Comparison of ENCODE assay signal across 1 cellular context in the genomic region with DNA sequence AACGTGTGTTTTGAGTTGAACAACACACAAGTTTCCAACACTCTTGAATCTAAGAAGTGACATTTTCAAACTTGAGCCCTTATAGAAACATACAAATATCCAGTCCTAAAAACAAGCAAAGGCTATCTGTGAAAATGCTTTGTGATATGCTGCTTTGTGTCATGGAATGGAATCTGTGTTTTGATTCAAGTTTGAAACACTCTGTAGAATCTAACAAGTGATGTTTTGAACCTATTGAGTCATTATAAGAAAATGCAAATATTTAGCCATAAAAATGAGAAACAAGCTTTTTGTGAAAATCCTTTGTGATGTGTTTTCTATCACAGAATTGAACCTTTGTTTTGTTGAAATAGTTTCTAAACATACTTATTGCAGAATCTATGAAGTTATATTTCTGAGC.
TF ChIP-seq lines count a peak whose summit lies in the region.

No MANE protein-coding gene starts in this region.

TF ChIP-seq in K562, 482 proteins besides CTCF, POLR2A, EP300 and RAD21:
- 0 out of 2 replicates have a peak, but pooled peaks have one; percentile 35 for TF ChIP-seq HMGXB4 (CRISPR knock-in tag; IDR thresholded peaks at IDR 0.05)
- TF ChIP-seq, protein P1, sequence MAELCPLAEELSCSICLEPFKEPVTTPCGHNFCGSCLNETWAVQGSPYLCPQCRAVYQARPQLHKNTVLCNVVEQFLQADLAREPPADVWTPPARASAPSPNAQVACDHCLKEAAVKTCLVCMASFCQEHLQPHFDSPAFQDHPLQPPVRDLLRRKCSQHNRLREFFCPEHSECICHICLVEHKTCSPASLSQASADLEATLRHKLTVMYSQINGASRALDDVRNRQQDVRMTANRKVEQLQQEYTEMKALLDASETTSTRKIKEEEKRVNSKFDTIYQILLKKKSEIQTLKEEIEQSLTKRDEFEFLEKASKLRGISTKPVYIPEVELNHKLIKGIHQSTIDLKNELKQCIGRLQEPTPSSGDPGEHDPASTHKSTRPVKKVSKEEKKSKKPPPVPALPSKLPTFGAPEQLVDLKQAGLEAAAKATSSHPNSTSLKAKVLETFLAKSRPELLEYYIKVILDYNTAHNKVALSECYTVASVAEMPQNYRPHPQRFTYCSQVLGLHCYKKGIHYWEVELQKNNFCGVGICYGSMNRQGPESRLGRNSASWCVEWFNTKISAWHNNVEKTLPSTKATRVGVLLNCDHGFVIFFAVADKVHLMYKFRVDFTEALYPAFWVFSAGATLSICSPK (IDR thresholded peaks at IDR 0.05; ENCODE audit: borderline replicate concordance) = no peak
- TF ChIP-seq ATF4 (CRISPR knock-in tag; IDR thresholded peaks at IDR 0.05) = no peak
- TF ChIP-seq, protein P2, sequence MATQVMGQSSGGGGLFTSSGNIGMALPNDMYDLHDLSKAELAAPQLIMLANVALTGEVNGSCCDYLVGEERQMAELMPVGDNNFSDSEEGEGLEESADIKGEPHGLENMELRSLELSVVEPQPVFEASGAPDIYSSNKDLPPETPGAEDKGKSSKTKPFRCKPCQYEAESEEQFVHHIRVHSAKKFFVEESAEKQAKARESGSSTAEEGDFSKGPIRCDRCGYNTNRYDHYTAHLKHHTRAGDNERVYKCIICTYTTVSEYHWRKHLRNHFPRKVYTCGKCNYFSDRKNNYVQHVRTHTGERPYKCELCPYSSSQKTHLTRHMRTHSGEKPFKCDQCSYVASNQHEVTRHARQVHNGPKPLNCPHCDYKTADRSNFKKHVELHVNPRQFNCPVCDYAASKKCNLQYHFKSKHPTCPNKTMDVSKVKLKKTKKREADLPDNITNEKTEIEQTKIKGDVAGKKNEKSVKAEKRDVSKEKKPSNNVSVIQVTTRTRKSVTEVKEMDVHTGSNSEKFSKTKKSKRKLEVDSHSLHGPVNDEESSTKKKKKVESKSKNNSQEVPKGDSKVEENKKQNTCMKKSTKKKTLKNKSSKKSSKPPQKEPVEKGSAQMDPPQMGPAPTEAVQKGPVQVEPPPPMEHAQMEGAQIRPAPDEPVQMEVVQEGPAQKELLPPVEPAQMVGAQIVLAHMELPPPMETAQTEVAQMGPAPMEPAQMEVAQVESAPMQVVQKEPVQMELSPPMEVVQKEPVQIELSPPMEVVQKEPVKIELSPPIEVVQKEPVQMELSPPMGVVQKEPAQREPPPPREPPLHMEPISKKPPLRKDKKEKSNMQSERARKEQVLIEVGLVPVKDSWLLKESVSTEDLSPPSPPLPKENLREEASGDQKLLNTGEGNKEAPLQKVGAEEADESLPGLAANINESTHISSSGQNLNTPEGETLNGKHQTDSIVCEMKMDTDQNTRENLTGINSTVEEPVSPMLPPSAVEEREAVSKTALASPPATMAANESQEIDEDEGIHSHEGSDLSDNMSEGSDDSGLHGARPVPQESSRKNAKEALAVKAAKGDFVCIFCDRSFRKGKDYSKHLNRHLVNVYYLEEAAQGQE (CRISPR knock-in tag; IDR thresholded peaks at IDR 0.05; ENCODE audit: low read depth) = no peak
- TF ChIP-seq, protein P3, sequence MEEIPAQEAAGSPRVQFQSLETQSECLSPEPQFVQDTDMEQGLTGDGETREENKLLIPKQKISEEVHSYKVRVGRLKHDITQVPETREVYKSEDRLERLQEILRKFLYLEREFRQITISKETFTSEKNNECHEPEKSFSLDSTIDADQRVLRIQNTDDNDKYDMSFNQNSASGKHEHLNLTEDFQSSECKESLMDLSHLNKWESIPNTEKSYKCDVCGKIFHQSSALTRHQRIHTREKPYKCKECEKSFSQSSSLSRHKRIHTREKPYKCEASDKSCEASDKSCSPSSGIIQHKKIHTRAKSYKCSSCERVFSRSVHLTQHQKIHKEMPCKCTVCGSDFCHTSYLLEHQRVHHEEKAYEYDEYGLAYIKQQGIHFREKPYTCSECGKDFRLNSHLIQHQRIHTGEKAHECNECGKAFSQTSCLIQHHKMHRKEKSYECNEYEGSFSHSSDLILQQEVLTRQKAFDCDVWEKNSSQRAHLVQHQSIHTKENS (CRISPR knock-in tag; IDR thresholded peaks at IDR 0.05) = 0 out of 2 replicates have a peak, but pooled peaks have one; percentile 8
- no peak for TF ChIP-seq GATA2 (CRISPR knock-in tag; IDR thresholded peaks at IDR 0.05)
- TF ChIP-seq ZNF445 (CRISPR knock-in tag; IDR thresholded peaks at IDR 0.05; ENCODE audit: low read depth) = no peak
- no peak for TF ChIP-seq RHOXF2B (CRISPR knock-in tag; conservative IDR thresholded peaks at IDR 0.05)
